In genomic region chr17:82459936-82460335, GRCh38 we compare ENCODE assay signal across 8 cellular contexts. TPM values are rescaled to one million over a fixed set of nuclear protein-coding genes. Genes with fewer than 3 reads are reported as not detected.
A peak's percentile ranks its signal among the peaks of the same experiment; 100 is the strongest.
DNase-seq lines count a peak whose midpoint lies in the region; ATAC-seq, FAIRE-seq and TF ChIP-seq lines count a peak whose summit lies in the region.
"Not testable (repeated sequence)": the region's sequence is repeated elsewhere in the genome, so short reads cannot be mapped to it uniquely, and the experiment has no call there.

No MANE protein-coding gene starts in this region.

- in situ Hi-C loops in GM12878 (cut with MboI) = not testable (repeated sequence)

- POLR2A ChIA-PET in HCT116 (lab: Charles Lee); RWPE1 (lab: Yijun Ruan, JAX; ENCODE audit: low non-redundant PET): not testable (repeated sequence)
- POLR2A ChIA-PET in activated CD8-positive, alpha-beta T cell treated with anti-CD3 and anti-CD28 coated beads for 36 hours (lab: Charles Lee) = interaction anchor here (1.1 to 3.2 kb wide), 3 partner anchors 11 to 231 kb away, joined by 3 to 27 read pairs (median 4); no protein-coding TSS in a partner anchor
- POLR2A ChIA-PET in GM12878 (lab: Charles Lee) = interaction anchor here (0.8 to 0.9 kb wide), 2 partner anchors 37 to 109 kb away, joined by 3 read pairs; no protein-coding TSS in a partner anchor

- H3K27me3 Mint-ChIP-seq in activated CD8-positive, alpha-beta T cell treated with anti-CD3 and anti-CD28 coated beads for 36 hours = not testable (repeated sequence)

- H3K4me2 ChIP-seq in BLaER1 = peak overlapping the region; percentile 97
- H3K4me2 ChIP-seq in HCT116 (ENCODE audit: low read length) = peak overlapping the region; percentile 76; the same call in 1 of the 2 replicates
- peak overlapping the region; percentile 79; the same call in 1 of the 2 replicates for H3K4me2 ChIP-seq in GM12878 (ENCODE audit: control insufficient read depth, insufficient read depth)
- peak overlapping the region; percentile 94 for H3K4me2 ChIP-seq in hepatocyte
- not testable (repeated sequence) for H3K4me2 ChIP-seq in neural cell (ENCODE audit: low read length)

- not testable (repeated sequence) for H3K27me3 ChIP-seq in BLaER1; HCT116 (ENCODE audit: insufficient read depth, low read length); GM12878 (replicated peaks in 1 of 2; ENCODE audit: control insufficient read depth in 2 of 2, insufficient read depth in 2 of 2, low read length in 1 of 2); hepatocyte; neural cell (ENCODE audit: insufficient read depth, low read depth, low read length)

- not testable (repeated sequence) for TF ChIP-seq EP300 in GM12878 (IDR thresholded peaks at IDR 0.05; ENCODE audit: borderline replicate concordance in 1 of 2, control insufficient read depth in 1 of 2, low read depth in 2 of 2, low read length in 2 of 2); neural cell (conservative IDR thresholded peaks at IDR 0.05; ENCODE audit: poor library complexity, severe bottlenecking)

- H3K4me1 ChIP-seq in BLaER1 (peaks cover 44% of the 10 kb centered on the region), HCT116 (ENCODE audit: control insufficient read depth in 1 of 2, insufficient read depth in 2 of 2, low read length in 2 of 2) (peaks cover 8 to 19% of the 10 kb centered on the region in 2 experiments; a peak in 3 of 4 replicates), hepatocyte (ENCODE audit: insufficient read depth) (peaks cover 22% of the 10 kb centered on the region)
- H3K4me1 ChIP-seq in GM12878 (ENCODE audit: control insufficient read depth, insufficient read depth, low read length) = not testable (repeated sequence)

- CTCF ChIA-PET in HCT116 (lab: Charles Lee); activated CD8-positive, alpha-beta T cell treated with anti-CD3 and anti-CD28 coated beads for 36 hours (lab: Charles Lee): not testable (repeated sequence)
- CTCF ChIA-PET in RWPE1 (lab: Yijun Ruan, JAX) (interaction anchor here (0.7 kb wide), 1 partner anchor 109 kb away, joined by 3 read pairs; no protein-coding TSS in a partner anchor), GM12878 (lab: Yijun Ruan, JAX) (interaction anchor here (2.0 kb wide), 1 partner anchor 91 kb away, joined by 6 read pairs; no protein-coding TSS in a partner anchor)

- TF ChIP-seq POLR2A in HCT116 (IDR thresholded peaks at IDR 0.05; ENCODE audit: borderline replicate concordance, extremely low read depth, insufficient read depth, insufficient read length); GM12878 (IDR thresholded peaks at IDR 0.05; ENCODE audit: low read depth, low read length): not testable (repeated sequence)

- WGBS in GM12878 (ENCODE audit: insufficient coverage, insufficient replicate concordance, low lambda C conversion rate, missing lambda C conversion rate) = 91% methylated on average over 9 of the region's 9 CpGs
- WGBS in hepatocyte (ENCODE audit: low lambda C conversion rate, missing lambda C conversion rate) = 97% methylated on average over 9 of the region's 9 CpGs

- H3K9ac ChIP-seq in BLaER1 (peak overlapping the region; percentile 99), neural cell (ENCODE audit: low read length) (peak overlapping the region; percentile 96)
- not testable (repeated sequence) for H3K9ac ChIP-seq in HCT116 (ENCODE audit: low read length); GM12878 (ENCODE audit: control insufficient read depth, insufficient read depth, low read length)

- peak overlapping the region; percentile 100 for H3K4me3 ChIP-seq in BLaER1
- not testable (repeated sequence) for H3K4me3 ChIP-seq in HCT116 (replicated peaks in 1 of 2; ENCODE audit: low read depth in 1 of 2, low read length in 2 of 2); GM12878; hepatocyte
- H3K4me3 ChIP-seq in neural cell (ENCODE audit: low read length) = peak overlapping the region; percentile 86

- ATAC-seq in HCT116; activated CD8-positive, alpha-beta T cell treated with anti-CD3 and anti-CD28 coated beads for 36 hours; GM12878; stimulated activated effector memory CD8-positive, alpha-beta T cell treated with anti-CD3 and anti-CD28 coated beads, Interleukin-12 subunit alpha, Interleukin-12 subunit beta, amount 100 ng/mL, for 72 hours: not testable (repeated sequence)

- intact Hi-C loops in HCT116 (cut with micrococcal nuclease) = loop anchor here (2.0 kb wide), 1 partner anchor 35 kb away; no protein-coding TSS in a partner anchor
- intact Hi-C loops in activated CD8-positive, alpha-beta T cell treated with anti-CD3 and anti-CD28 coated beads for 36 hours (cut with micrococcal nuclease); GM12878 (cut with micrococcal nuclease; ENCODE audit: unreplicated experiment): not testable (repeated sequence)

- not testable (repeated sequence) for FAIRE-seq in GM12878 (lab: Jason Lieb, UNC)

- DNase-seq in HCT116 (ENCODE audit: low read depth, low spot score); RWPE1 (ENCODE audit: low spot score); activated CD8-positive, alpha-beta T cell treated with anti-CD3 and anti-CD28 coated beads for 36 hours; GM12878 (ENCODE audit: low read depth, low spot score); hepatocyte (ENCODE audit: low spot score); stimulated activated effector memory CD8-positive, alpha-beta T cell treated with anti-CD3 and anti-CD28 coated beads, Interleukin-12 subunit alpha, Interleukin-12 subunit beta, amount 100 ng/mL, for 72 hours (ENCODE audit: low spot score in 2 of 2): not testable (repeated sequence)

- peaks cover 20% of the 10 kb centered on the region for H3K4me1 Mint-ChIP-seq in activated CD8-positive, alpha-beta T cell treated with anti-CD3 and anti-CD28 coated beads for 36 hours (ENCODE audit: low read depth)
- H3K4me1 Mint-ChIP-seq in stimulated activated effector memory CD8-positive, alpha-beta T cell treated with anti-CD3 and anti-CD28 coated beads, Interleukin-12 subunit alpha, Interleukin-12 subunit beta, amount 100 ng/mL, for 72 hours = peaks cover 55% of the 10 kb centered on the region

- peak overlapping the region; percentile 3 for H3K4me3 Mint-ChIP-seq in activated CD8-positive, alpha-beta T cell treated with anti-CD3 and anti-CD28 coated beads for 36 hours
- H3K4me3 Mint-ChIP-seq in stimulated activated effector memory CD8-positive, alpha-beta T cell treated with anti-CD3 and anti-CD28 coated beads, Interleukin-12 subunit alpha, Interleukin-12 subunit beta, amount 100 ng/mL, for 72 hours = peak overlapping the region; percentile 90

- H3K27ac Mint-ChIP-seq in activated CD8-positive, alpha-beta T cell treated with anti-CD3 and anti-CD28 coated beads for 36 hours; stimulated activated effector memory CD8-positive, alpha-beta T cell treated with anti-CD3 and anti-CD28 coated beads, Interleukin-12 subunit alpha, Interleukin-12 subunit beta, amount 100 ng/mL, for 72 hours: not testable (repeated sequence)

- not testable (repeated sequence) for H3K9me2 ChIP-seq in HCT116 (ENCODE audit: insufficient read depth); hepatocyte (replicated peaks; ENCODE audit: insufficient read depth); neural cell (ENCODE audit: insufficient read depth, low read length)

- H3K79me2 ChIP-seq in HCT116 (ENCODE audit: insufficient read depth, low read length) = not testable (repeated sequence)
- H3K79me2 ChIP-seq in GM12878 (ENCODE audit: control insufficient read depth, insufficient read depth, low read length) (peaks cover 10% of the 10 kb centered on the region), hepatocyte (peaks cover 23% of the 10 kb centered on the region), neural cell (replicated peaks; ENCODE audit: insufficient read depth, low read length) (peaks cover 18% of the 10 kb centered on the region)

- H3K9me3 Mint-ChIP-seq in activated CD8-positive, alpha-beta T cell treated with anti-CD3 and anti-CD28 coated beads for 36 hours; stimulated activated effector memory CD8-positive, alpha-beta T cell treated with anti-CD3 and anti-CD28 coated beads, Interleukin-12 subunit alpha, Interleukin-12 subunit beta, amount 100 ng/mL, for 72 hours: not testable (repeated sequence)

- not testable (repeated sequence) for TF ChIP-seq CTCF in HCT116 (IDR thresholded peaks at IDR 0.05 in 2 of 3, conservative IDR thresholded peaks at IDR 0.05 in 1 of 3; ENCODE audit: borderline replicate concordance in 1 of 3, insufficient read depth in 1 of 3, low read depth in 2 of 3, low read length in 2 of 3); RWPE1 (conservative IDR thresholded peaks at IDR 0.05; ENCODE audit: low read depth); activated CD8-positive, alpha-beta T cell treated with anti-CD3 and anti-CD28 coated beads for 36 hours (IDR thresholded peaks at IDR 0.05); GM12878 (IDR thresholded peaks at IDR 0.05 in 2 of 3, conservative IDR thresholded peaks at IDR 0.05 in 1 of 3; ENCODE audit: control insufficient read depth in 2 of 3, extremely low read depth in 1 of 3, insufficient read depth in 1 of 3, low read depth in 3 of 3, low read length in 3 of 3); hepatocyte (IDR thresholded peaks at IDR 0.05; ENCODE audit: poor library complexity); neural cell (IDR thresholded peaks at IDR 0.05; ENCODE audit: poor library complexity, severe bottlenecking)

- H3K36me3 Mint-ChIP-seq in activated CD8-positive, alpha-beta T cell treated with anti-CD3 and anti-CD28 coated beads for 36 hours (ENCODE audit: low read depth) = peaks cover 20% of the 10 kb centered on the region
- H3K36me3 Mint-ChIP-seq in stimulated activated effector memory CD8-positive, alpha-beta T cell treated with anti-CD3 and anti-CD28 coated beads, Interleukin-12 subunit alpha, Interleukin-12 subunit beta, amount 100 ng/mL, for 72 hours = peaks cover 77% of the 10 kb centered on the region

- RAD21 ChIA-PET in HCT116 (lab: Charles Lee; ENCODE audit: low non-redundant PET in 1 of 2, low total read pairs in 2 of 2, uncharacterized antibody in 2 of 2, unreplicated experiment in 2 of 2) = not testable (repeated sequence)
- RAD21 ChIA-PET in GM12878 (lab: Charles Lee; ENCODE audit: unreplicated experiment) = interaction anchor here (1.4 kb wide), 1 partner anchor 91 kb away, joined by 3 read pairs; no protein-coding TSS in a partner anchor

- SMC1A ChIA-PET in GM12878 (lab: Charles Lee; ENCODE audit: uncharacterized antibody, unreplicated experiment) = not testable (repeated sequence)

- peaks cover 12% of the 10 kb centered on the region; the same call in 1 of the 2 replicates for H3K9me3 ChIP-seq in BLaER1
- not testable (repeated sequence) for H3K9me3 ChIP-seq in HCT116 (ENCODE audit: control insufficient read depth in 1 of 2, insufficient read depth in 1 of 2, low read depth in 1 of 2, low read length in 2 of 2); GM12878 (replicated peaks; ENCODE audit: control insufficient read depth, insufficient read depth, low read length); hepatocyte (ENCODE audit: low read depth); neural cell (ENCODE audit: low read length)

- H3F3A ChIP-seq in neural cell (ENCODE audit: insufficient read depth, low read length, poor library complexity, severe bottlenecking) = not testable (repeated sequence)

- TF ChIP-seq RAD21 in HCT116 (IDR thresholded peaks at IDR 0.05; ENCODE audit: low read depth); GM12878 (IDR thresholded peaks at IDR 0.05; ENCODE audit: insufficient read depth, low read depth, low read length); neural cell (conservative IDR thresholded peaks at IDR 0.05): not testable (repeated sequence)

- not testable (repeated sequence) for H2AFZ ChIP-seq in HCT116 (ENCODE audit: low read depth, low read length, poor library complexity, severe bottlenecking); GM12878 (ENCODE audit: control insufficient read depth, low read depth, low read length); hepatocyte; neural cell (ENCODE audit: low read depth, low read length)

- BruUV-seq in HCT116 (replicated peaks; lab: Mats Ljungman, UMichigan) = TSS peak; percentile 44
- BruUV-seq in GM12878 (replicated peaks; lab: Mats Ljungman, UMichigan) = not testable (repeated sequence)

- peaks cover 52% of the 10 kb centered on the region for H3K36me3 ChIP-seq in BLaER1
- peaks cover 14 to 32% of the 10 kb centered on the region in 2 experiments; a peak in 3 of 4 replicates for H3K36me3 ChIP-seq in HCT116 (ENCODE audit: control insufficient read depth in 1 of 2, insufficient read depth in 2 of 2, low read length in 2 of 2)
- peaks cover 15 to 33% of the 10 kb centered on the region in 2 experiments for H3K36me3 ChIP-seq in GM12878 (ENCODE audit: control insufficient read depth in 2 of 2, insufficient read depth in 2 of 2, low read length in 1 of 2)
- not testable (repeated sequence) for H3K36me3 ChIP-seq in hepatocyte (replicated peaks; ENCODE audit: insufficient read depth, low read depth); neural cell (ENCODE audit: insufficient read depth, low read length)

- H4K20me1 ChIP-seq in BLaER1 = peaks cover 63% of the 10 kb centered on the region
- not testable (repeated sequence) for H4K20me1 ChIP-seq in HCT116 (ENCODE audit: insufficient read depth); GM12878 (ENCODE audit: control insufficient read depth, insufficient read depth); hepatocyte (ENCODE audit: insufficient read depth, poor library complexity, severe bottlenecking); neural cell (ENCODE audit: insufficient read depth)

- H3K27ac ChIP-seq in BLaER1; HCT116 (ENCODE audit: low read depth, low read length); GM12878 (ENCODE audit: control insufficient read depth, insufficient read depth); hepatocyte; neural cell (ENCODE audit: low read length): not testable (repeated sequence)
- H3K27ac ChIP-seq in RWPE1 = peak overlapping the region; percentile 98

RNA-seq across cellular contexts. Expression of gene NARF, which starts 1.4 kb away (rescaled TPM):
- total RNA-seq in HCT116 (2021; ENCODE audit: unreplicated experiment) (91.8 TPM), GM12878 (2014; rRNA removed) (35.5 and 44.1 TPM in 2 replicates), GM12878 (2014; rRNA removed; fragmentation: Illumina TruSeq; extraction: Trizol) (29.2 and 29.4 TPM in 2 replicates), GM12878 (2021) (65.3 and 65.8 TPM in 2 replicates), hepatocyte (43.9 and 54.9 TPM in 2 replicates)
- 191 and 192 TPM in 2 replicates for polyA plus RNA-seq in HCT116 (2012)
- total RNA-seq in activated CD8-positive, alpha-beta T cell treated with anti-CD3 and anti-CD28 coated beads for 36 hours = 10 to 100 TPM; 63.9 to 65.4 TPM
- 167 and 178 TPM in 2 replicates for total RNA-seq in GM12878 (2013; cell fraction: nucleolus; rRNA removed)
- 72.0 TPM for polyA plus RNA-seq in GM12878 (2011; ENCODE audit: low read depth)
- polyA plus RNA-seq in GM12878 (2011; rRNA removed) (120 and 138 TPM in 2 replicates), GM12878 (2014; fragmentation: Illumina TruSeq; extraction: Trizol) (22.4 and 42.7 TPM in 2 replicates), GM12878 (2014; fragmentation: Nextera tagmentation; extraction: Ambion mirVana) (10 to 100 TPM; 16.7 to 27.4 TPM), GM12878 (2014; rRNA removed) (50.9 and 56.1 TPM in 2 replicates), GM12878 (2016; fragmentation: Nextera tagmentation; extraction: Ambion mirVana) (100 to 1,000 TPM; 115 to 126 TPM), hepatocyte (91.8 and 96.2 TPM in 2 replicates), neural cell (218 and 243 TPM in 2 replicates)
- 128 and 152 TPM in 2 replicates for polyA plus RNA-seq in GM12878 (2011; cell fraction: cytosol; rRNA removed)
- 170 and 183 TPM in 2 replicates for polyA plus RNA-seq in GM12878 (2011; cell fraction: nucleus; rRNA removed)
- polyA plus RNA-seq in GM12878 (2012) = 120 and 130 TPM in 2 replicates
- polyA minus RNA-seq in GM12878 (2011; rRNA and poly(A)+ RNA removed) = 81.9 and 82.4 TPM in 2 replicates
- polyA minus RNA-seq in GM12878 (2011; cell fraction: cytosol; rRNA and poly(A)+ RNA removed) = 27.1 and 29.1 TPM in 2 replicates
- 29.7 and 37.7 TPM in 2 replicates for polyA minus RNA-seq in GM12878 (2011; cell fraction: nucleus; rRNA and poly(A)+ RNA removed)
- polyA minus RNA-seq in neural cell = 134 and 151 TPM in 2 replicates

RNA-seq across cellular contexts. Expression of gene CYBC1, which starts 9.4 kb away (rescaled TPM):
- 95.4 TPM for total RNA-seq in HCT116 (2021; ENCODE audit: unreplicated experiment)
- polyA plus RNA-seq in HCT116 (2012) = 76.0 and 79.8 TPM in 2 replicates
- 100 to 1,000 TPM; 189 to 192 TPM for total RNA-seq in activated CD8-positive, alpha-beta T cell treated with anti-CD3 and anti-CD28 coated beads for 36 hours
- total RNA-seq in GM12878 (2013; cell fraction: nucleolus; rRNA removed) = 374 and 423 TPM in 2 replicates
- 119 and 141 TPM in 2 replicates for total RNA-seq in GM12878 (2014; rRNA removed)
- 93.1 and 97.9 TPM in 2 replicates for total RNA-seq in GM12878 (2014; rRNA removed; fragmentation: Illumina TruSeq; extraction: Trizol)
- 156 and 159 TPM in 2 replicates for total RNA-seq in GM12878 (2021)
- 98.7 TPM for polyA plus RNA-seq in GM12878 (2011; ENCODE audit: low read depth)
- 101 and 125 TPM in 2 replicates for polyA plus RNA-seq in GM12878 (2011; rRNA removed)
- 197 and 266 TPM in 2 replicates for polyA plus RNA-seq in GM12878 (2011; cell fraction: cytosol; rRNA removed)
- 419 and 530 TPM in 2 replicates for polyA plus RNA-seq in GM12878 (2011; cell fraction: nucleus; rRNA removed)
- 155 and 177 TPM in 2 replicates for polyA plus RNA-seq in GM12878 (2012)
- polyA plus RNA-seq in GM12878 (2014; fragmentation: Illumina TruSeq; extraction: Trizol) = 81.7 and 120 TPM in 2 replicates
- 1 to 10 TPM; 4.2 to 8.5 TPM for polyA plus RNA-seq in GM12878 (2014; fragmentation: Nextera tagmentation; extraction: Ambion mirVana)
- polyA plus RNA-seq in GM12878 (2014; rRNA removed) = 162 and 194 TPM in 2 replicates
- polyA plus RNA-seq in GM12878 (2016; fragmentation: Nextera tagmentation; extraction: Ambion mirVana) = 100 to 1,000 TPM; 150 to 157 TPM
- polyA minus RNA-seq in GM12878 (2011; rRNA and poly(A)+ RNA removed) = 79.4 and 160 TPM in 2 replicates
- 79.5 and 85.7 TPM in 2 replicates for polyA minus RNA-seq in GM12878 (2011; cell fraction: cytosol; rRNA and poly(A)+ RNA removed)
- 112 and 194 TPM in 2 replicates for polyA minus RNA-seq in GM12878 (2011; cell fraction: nucleus; rRNA and poly(A)+ RNA removed)
- 61.9 and 64.6 TPM in 2 replicates for total RNA-seq in hepatocyte
- polyA plus RNA-seq in hepatocyte = 76.6 and 81.6 TPM in 2 replicates
- 66.6 and 101 TPM in 2 replicates for polyA plus RNA-seq in neural cell
- 36.2 and 49.9 TPM in 2 replicates for polyA minus RNA-seq in neural cell

RNA-seq across cellular contexts. Expression of gene OGFOD3, which starts 41.5 kb away (rescaled TPM):
- total RNA-seq in HCT116 (2021; ENCODE audit: unreplicated experiment) = 53.6 TPM
- 58.9 and 66.1 TPM in 2 replicates for polyA plus RNA-seq in HCT116 (2012)
- 10 to 100 TPM; 22.0 to 25.0 TPM for total RNA-seq in activated CD8-positive, alpha-beta T cell treated with anti-CD3 and anti-CD28 coated beads for 36 hours
- 32.4 and 38.4 TPM in 2 replicates for total RNA-seq in GM12878 (2013; cell fraction: nucleolus; rRNA removed)
- 21.0 TPM in 2 replicates for total RNA-seq in GM12878 (2014; rRNA removed)
- 10.3 and 11.6 TPM in 2 replicates for total RNA-seq in GM12878 (2014; rRNA removed; fragmentation: Illumina TruSeq; extraction: Trizol)
- total RNA-seq in GM12878 (2021) = 25.8 and 29.6 TPM in 2 replicates
- polyA plus RNA-seq in GM12878 (2011; ENCODE audit: low read depth) = 6.8 TPM
- 10.8 and 16.9 TPM in 2 replicates for polyA plus RNA-seq in GM12878 (2011; rRNA removed)
- polyA plus RNA-seq in GM12878 (2011; cell fraction: cytosol; rRNA removed) = 31.6 and 39.7 TPM in 2 replicates
- 33.0 and 43.8 TPM in 2 replicates for polyA plus RNA-seq in GM12878 (2011; cell fraction: nucleus; rRNA removed)
- 15.1 and 18.3 TPM in 2 replicates for polyA plus RNA-seq in GM12878 (2012)
- polyA plus RNA-seq in GM12878 (2014; fragmentation: Illumina TruSeq; extraction: Trizol) = 4.2 and 10.2 TPM in 2 replicates
- 1 to 10 TPM in 1 of 2 experiments, under 1 TPM in 1; 0.48 to 2.4 TPM for polyA plus RNA-seq in GM12878 (2014; fragmentation: Nextera tagmentation; extraction: Ambion mirVana)
- polyA plus RNA-seq in GM12878 (2014; rRNA removed) = 19.6 and 23.7 TPM in 2 replicates
- 10 to 100 TPM; 25.9 to 28.4 TPM for polyA plus RNA-seq in GM12878 (2016; fragmentation: Nextera tagmentation; extraction: Ambion mirVana)
- polyA minus RNA-seq in GM12878 (2011; rRNA and poly(A)+ RNA removed) = 18.4 and 28.0 TPM in 2 replicates
- polyA minus RNA-seq in GM12878 (2011; cell fraction: cytosol; rRNA and poly(A)+ RNA removed) = 12.6 and 16.9 TPM in 2 replicates
- 5.7 and 14.4 TPM in 2 replicates for polyA minus RNA-seq in GM12878 (2011; cell fraction: nucleus; rRNA and poly(A)+ RNA removed)
- 30.5 and 33.4 TPM in 2 replicates for total RNA-seq in hepatocyte
- 25.4 and 25.7 TPM in 2 replicates for polyA plus RNA-seq in hepatocyte
- 14.3 and 22.6 TPM in 2 replicates for polyA plus RNA-seq in neural cell
- polyA minus RNA-seq in neural cell = 24.7 and 28.5 TPM in 2 replicates

RNA-seq across cellular contexts. Expression of gene HEXD, which starts 41.8 kb away (rescaled TPM):
- 45.2 TPM for total RNA-seq in HCT116 (2021; ENCODE audit: unreplicated experiment)
- 30.8 and 32.6 TPM in 2 replicates for polyA plus RNA-seq in HCT116 (2012)
- total RNA-seq in activated CD8-positive, alpha-beta T cell treated with anti-CD3 and anti-CD28 coated beads for 36 hours = 10 to 100 TPM; 21.8 to 21.9 TPM
- 34.6 and 37.8 TPM in 2 replicates for total RNA-seq in GM12878 (2013; cell fraction: nucleolus; rRNA removed)
- 10.8 and 12.7 TPM in 2 replicates for total RNA-seq in GM12878 (2014; rRNA removed)
- total RNA-seq in GM12878 (2014; rRNA removed; fragmentation: Illumina TruSeq; extraction: Trizol) = 5.8 and 6.4 TPM in 2 replicates
- 15.9 and 16.4 TPM in 2 replicates for total RNA-seq in GM12878 (2021)
- 4.9 TPM for polyA plus RNA-seq in GM12878 (2011; ENCODE audit: low read depth)
- 5.1 and 7.6 TPM in 2 replicates for polyA plus RNA-seq in GM12878 (2011; rRNA removed)
- polyA plus RNA-seq in GM12878 (2011; cell fraction: cytosol; rRNA removed) = 7.5 and 11.0 TPM in 2 replicates
- polyA plus RNA-seq in GM12878 (2011; cell fraction: nucleus; rRNA removed) = 119 and 120 TPM in 2 replicates
- 9.6 and 13.9 TPM in 2 replicates for polyA plus RNA-seq in GM12878 (2012)
- 5.0 and 6.3 TPM in 2 replicates for polyA plus RNA-seq in GM12878 (2014; fragmentation: Illumina TruSeq; extraction: Trizol)
- polyA plus RNA-seq in GM12878 (2014; fragmentation: Nextera tagmentation; extraction: Ambion mirVana) = 1 to 10 TPM; 1.6 to 1.9 TPM
- 21.9 and 24.2 TPM in 2 replicates for polyA plus RNA-seq in GM12878 (2014; rRNA removed)
- 1 to 10 TPM; 4.9 to 8.7 TPM for polyA plus RNA-seq in GM12878 (2016; fragmentation: Nextera tagmentation; extraction: Ambion mirVana)
- polyA minus RNA-seq in GM12878 (2011; rRNA and poly(A)+ RNA removed) = 2.5 and 5.6 TPM in 2 replicates
- polyA minus RNA-seq in GM12878 (2011; cell fraction: cytosol; rRNA and poly(A)+ RNA removed) = 2.1 TPM in 2 replicates
- polyA minus RNA-seq in GM12878 (2011; cell fraction: nucleus; rRNA and poly(A)+ RNA removed) = 8.1 and 10.9 TPM in 2 replicates
- total RNA-seq in hepatocyte = 27.7 and 32.6 TPM in 2 replicates
- polyA plus RNA-seq in hepatocyte = 46.0 and 58.0 TPM in 2 replicates
- 72.8 and 93.2 TPM in 2 replicates for polyA plus RNA-seq in neural cell
- polyA minus RNA-seq in neural cell = 27.8 and 29.8 TPM in 2 replicates

RNA-seq across cellular contexts. Expression of gene FOXK2, which starts 59.6 kb away (rescaled TPM):
- total RNA-seq in HCT116 (2021; ENCODE audit: unreplicated experiment) = 122 TPM
- polyA plus RNA-seq in HCT116 (2012) = 55.3 and 55.9 TPM in 2 replicates
- total RNA-seq in activated CD8-positive, alpha-beta T cell treated with anti-CD3 and anti-CD28 coated beads for 36 hours = 10 to 100 TPM; 55.6 to 59.5 TPM
- 85.5 and 97.1 TPM in 2 replicates for total RNA-seq in GM12878 (2013; cell fraction: nucleolus; rRNA removed)
- 32.2 and 35.9 TPM in 2 replicates for total RNA-seq in GM12878 (2014; rRNA removed)
- 32.3 and 32.9 TPM in 2 replicates for total RNA-seq in GM12878 (2014; rRNA removed; fragmentation: Illumina TruSeq; extraction: Trizol)
- total RNA-seq in GM12878 (2021) = 56.8 and 58.3 TPM in 2 replicates
- 10.7 TPM for polyA plus RNA-seq in GM12878 (2011; ENCODE audit: low read depth)
- 26.8 and 36.6 TPM in 2 replicates for polyA plus RNA-seq in GM12878 (2011; rRNA removed)
- 26.3 and 29.4 TPM in 2 replicates for polyA plus RNA-seq in GM12878 (2011; cell fraction: cytosol; rRNA removed)
- polyA plus RNA-seq in GM12878 (2011; cell fraction: nucleus; rRNA removed) = 32.3 and 46.0 TPM in 2 replicates
- 20.2 and 24.0 TPM in 2 replicates for polyA plus RNA-seq in GM12878 (2012)
- 23.0 and 39.7 TPM in 2 replicates for polyA plus RNA-seq in GM12878 (2014; fragmentation: Illumina TruSeq; extraction: Trizol)
- 1 to 10 TPM; 2.4 to 3.8 TPM for polyA plus RNA-seq in GM12878 (2014; fragmentation: Nextera tagmentation; extraction: Ambion mirVana)
- 38.3 and 42.3 TPM in 2 replicates for polyA plus RNA-seq in GM12878 (2014; rRNA removed)
- 1 to 10 TPM; 2.7 to 5.6 TPM for polyA plus RNA-seq in GM12878 (2016; fragmentation: Nextera tagmentation; extraction: Ambion mirVana)
- 27.4 and 46.1 TPM in 2 replicates for polyA minus RNA-seq in GM12878 (2011; rRNA and poly(A)+ RNA removed)
- polyA minus RNA-seq in GM12878 (2011; cell fraction: cytosol; rRNA and poly(A)+ RNA removed) = 31.4 and 38.8 TPM in 2 replicates
- 23.0 and 45.1 TPM in 2 replicates for polyA minus RNA-seq in GM12878 (2011; cell fraction: nucleus; rRNA and poly(A)+ RNA removed)
- 30.2 and 40.9 TPM in 2 replicates for total RNA-seq in hepatocyte
- polyA plus RNA-seq in hepatocyte = 29.5 and 37.7 TPM in 2 replicates
- 24.4 and 29.4 TPM in 2 replicates for polyA plus RNA-seq in neural cell
- polyA minus RNA-seq in neural cell = 69.3 and 76.2 TPM in 2 replicates
